ENCODE assay signal across 35 cellular contexts in genomic region chr14:37858733-37859132, GRCh38.
"Had no signal": no experiment of that assay in that cellular context is flagged by ENCODE, and none has a peak within 500 bp of the region (broad histone marks: within the 10 kb centered on the region; RNA-seq: fewer than 3 reads in every experiment).

No MANE protein-coding gene starts in this region.

- H3K4me1 ChIP-seq: adrenal gland, body of pancreas, breast epithelium had no signal

- H3K27ac ChIP-seq: adrenal gland, body of pancreas, brain microvascular endothelial cell, breast epithelium, VCaP had no signal

- H3K4me3 ChIP-seq: adrenal gland, body of pancreas, breast epithelium had no signal

- H3K9me3 ChIP-seq: adrenal gland, body of pancreas, breast epithelium had no signal

- H3K27me3 ChIP-seq: adrenal gland, body of pancreas, brain microvascular endothelial cell, breast epithelium had no signal

- FAIRE-seq: astrocyte, TTC549 had no signal

- DNase-seq: activated B cell treated with CpG ODN at 0.5 μM for 24 hours; activated CD4-positive, alpha-beta memory T cell treated with anti-CD3 and anti-CD28 coated beads for 36 hours; activated CD4-positive, alpha-beta T cell treated with anti-CD3 and anti-CD28 coated beads for 4 hours; activated CD4-positive, alpha-beta T cell treated with anti-CD3 and anti-CD28 coated beads, Interleukin-2, amount 10 ng/mL, durations not matched to agents 24 days and 14 days; activated CD4-positive, alpha-beta T cell treated with anti-CD3 and anti-CD28 coated beads, Interleukin-2, amount 50 U/mL, for 1 hour; activated CD4-positive, alpha-beta T cell treated with anti-CD3 and anti-CD28 coated beads, Interleukin-2, amount 50 U/mL, for 4 hours; activated CD4-positive, CD25-positive, alpha-beta regulatory T cell treated with anti-CD3 and anti-CD28 coated beads, Interleukin-2, amount 50 U/mL, for 72 hours; activated CD8-positive, alpha-beta memory T cell treated with anti-CD3 and anti-CD28 coated beads, Interleukin-2, amount 50 U/mL, for 4 hours; activated CD8-positive, alpha-beta T cell treated with anti-CD3 and anti-CD28 coated beads for 36 hours; activated effector memory CD4-positive, alpha-beta T cell treated with anti-CD3 and anti-CD28 coated beads, Interleukin-2, amount 50 U/mL, for 16 hours; activated gamma-delta T cell treated with Interleukin-2 at 50 U/mL for 16 hours; activated naive CD4-positive, alpha-beta T cell; activated naive CD4-positive, alpha-beta T cell treated with anti-CD3 and anti-CD28 coated beads for 36 hours; activated naive CD4-positive, alpha-beta T cell treated with anti-CD3 and anti-CD28 coated beads, Interleukin-2, amount 50 U/mL, for 16 hours; activated naive CD8-positive, alpha-beta T cell treated with anti-CD3 and anti-CD28 coated beads for 36 hours; activated T-cell treated with anti-CD3 and anti-CD28 coated beads for 4 hours; activated T-cell treated with anti-CD3 and anti-CD28 coated beads, Interleukin-2, amount 50 U/mL, for 1 hour; activated T-cell treated with anti-CD3 and anti-CD28 coated beads, Interleukin-2, amount 50 U/mL, for 4 hours; activated T-cell treated with anti-CD3 and anti-CD28 coated beads, Interleukin-2, amount 50 U/mL, for 72 hours; adrenal gland; amniotic stem cell; aorta; body of pancreas; brain microvascular endothelial cell; central memory CD4-positive, alpha-beta T cell; SW 1271; T-helper 1 cell; T-helper 2 cell; T-helper 9 cell had no signal

- H3K36me3 ChIP-seq: adrenal gland, brain microvascular endothelial cell, breast epithelium had no signal

- ATAC-seq: activated CD8-positive, alpha-beta T cell treated with anti-CD3 and anti-CD28 coated beads for 36 hours; activated naive CD4-positive, alpha-beta T cell treated with anti-CD3 and anti-CD28 coated beads, Interleukin-2, amount 50 U/mL, for 72 hours; activated T-cell treated with anti-CD3 and anti-CD28 coated beads, Interleukin-2, amount 50 U/mL, for 4 hours; activated T-cell treated with anti-CD3 and anti-CD28 coated beads, Interleukin-2, amount 50 U/mL, for 72 hours; activated T-helper 17 cell treated with anti-CD3 and anti-CD28 coated beads, Interleukin-2, amount 50 U/mL, for 72 hours; body of pancreas had no signal
